Comparison of ENCODE assay signal across 34 cellular contexts in genomic region chr22:34410111-34410510, GRCh38.
DNase-seq lines count a peak whose midpoint lies in the region; ATAC-seq, FAIRE-seq and TF ChIP-seq lines count a peak whose summit lies in the region.
"Had no signal": no experiment of that assay in that cellular context is flagged by ENCODE, and none has a peak within 500 bp of the region (broad histone marks: within the 10 kb centered on the region; RNA-seq: fewer than 3 reads in every experiment).

No MANE protein-coding gene starts in this region.

- POLR2A ChIA-PET in H1 (lab: Charles Lee; ENCODE audit: partially characterized antibody), result no interaction called here

- H2AFZ ChIP-seq in MM.1S (ENCODE audit: low read length) (peak overlapping the region; percentile 32), H1 (ENCODE audit: low read length) (peak overlapping the region; percentile 69; the same call in 1 of the 2 replicates)

- H2BK15ac ChIP-seq in H1 (ENCODE audit: low read length), result no peak overlapping the region
- no peak overlapping the region for H2BK15ac ChIP-seq in mesendoderm (replicated peaks; ENCODE audit: low read depth)

- DNase-seq in MM.1S (peak; percentile 97), OCI-M1 (lab: John Stamatoyannopoulos, UW) (peak; percentile 33), H1 (ENCODE audit: low read depth in 1 of 2, low spot score in 2 of 2) (no peak), mesendoderm (peak; percentile 5), small intestine (no peak), spleen (no peak), vagina (ENCODE audit: extremely low spot score in 2 of 2) (no peak)
- DNase-seq: 8988T; ACHN; AML-193; BE2C; C1 segment of cervical spinal cord; Caco-2; Calu3; CD4-positive, alpha-beta memory T cell; CD4-positive, alpha-beta T cell; CD4-positive, CD25-positive, alpha-beta regulatory T cell; CD8-positive, alpha-beta memory T cell; CD8-positive, alpha-beta T cell; COR-L47; DMS 273 treated with DMSO at 0.1 percent for 48 hours; DMS153; DMS53; DMS79; DMS79 treated with DMSO at 0.1 percent for 48 hours; DND-41; EL had no signal

- H4K8ac ChIP-seq in H1 (ENCODE audit: extremely low read depth, insufficient read depth, low read length) (no peak overlapping the region), mesendoderm (ENCODE audit: low read depth, low read length) (no peak overlapping the region)

- no peak for ATAC-seq in GM19455 (IDR thresholded peaks at IDR 0.05; ENCODE audit: unreplicated experiment)
- ATAC-seq: A549; CD8-positive, alpha-beta T cell had no signal

- H2AK5ac ChIP-seq in H1 (ENCODE audit: low read depth, low read length) (no peak overlapping the region), mesendoderm (ENCODE audit: low read length) (no peak overlapping the region)

- no peak overlapping the region for H2BK12ac ChIP-seq in H1 (ENCODE audit: low read depth, low read length)

- H3K27ac ChIP-seq in MM.1S (ENCODE audit: low read length), result peak overlapping the region; percentile 68; the same call in 1 of the 2 replicates
- H3K27ac ChIP-seq in H1 (ENCODE audit: low read depth, low read length), result no peak overlapping the region
- H3K27ac ChIP-seq in mesendoderm (ENCODE audit: low read depth, low read length), result no peak overlapping the region
- H3K27ac ChIP-seq in small intestine (ENCODE audit: low read depth in 1 of 2, low read length in 1 of 2), result no peak overlapping the region
- H3K27ac ChIP-seq in spleen, result no peak overlapping the region
- no peak overlapping the region for H3K27ac ChIP-seq in vagina
- H3K27ac ChIP-seq: 22Rv1; A549; BLaER1; BLaER1 treated with 17β-estradiol and CSF1 and Interleukin-3, amounts not matched to agents 10 nM and 100 nM; C4-2B had no signal

- H3K23ac ChIP-seq in H1 (ENCODE audit: insufficient read length), result no peak overlapping the region
- H3K23ac ChIP-seq in mesendoderm (ENCODE audit: low read length), result no peak overlapping the region

- H3K79me2 ChIP-seq in MM.1S (ENCODE audit: low read length) (no peaks in the 10 kb centered on the region), H1 (ENCODE audit: control insufficient read depth in 1 of 2, insufficient read depth in 2 of 2, low read length in 2 of 2) (no peaks in the 10 kb centered on the region), mesendoderm (ENCODE audit: control insufficient read depth, insufficient read depth, low read length) (no peaks in the 10 kb centered on the region)

- H3F3A ChIP-seq in MM.1S (ENCODE audit: insufficient read depth, low read length), result peaks cover 14% of the 10 kb centered on the region

- H3K23me2 ChIP-seq in H1 (ENCODE audit: low read depth, low read length), result no peaks in the 10 kb centered on the region; the same call in 1 of the 2 replicates

- no peak overlapping the region for H3K9ac ChIP-seq in MM.1S (ENCODE audit: low read length)
- no peak overlapping the region for H3K9ac ChIP-seq in H1 (replicated peaks in 1 of 4; ENCODE audit: extremely low read depth in 1 of 4, low read depth in 3 of 4, low read length in 3 of 4)
- H3K9ac ChIP-seq in mesendoderm (ENCODE audit: low read length), result no peak overlapping the region
- H3K9ac ChIP-seq: BLaER1; BLaER1 treated with 17β-estradiol and CSF1 and Interleukin-3, amounts not matched to agents 10 nM and 100 nM had no signal

- TF ChIP-seq RAD21 in H1 (IDR thresholded peaks at IDR 0.05 in 1 of 2, conservative IDR thresholded peaks at IDR 0.05 in 1 of 2; ENCODE audit: low read depth in 2 of 2, low read length in 2 of 2), result no peak

- no peak overlapping the region for H4K91ac ChIP-seq in H1 (replicated peaks; ENCODE audit: insufficient read length, low read length)

- H3K4me3 ChIP-seq in MM.1S (ENCODE audit: low read length) (no peak overlapping the region), H1 (ENCODE audit: extremely low read depth in 1 of 4, insufficient read depth in 2 of 4, low read depth in 3 of 4, low read length in 4 of 4) (no peak overlapping the region), mesendoderm (ENCODE audit: low read length) (no peak overlapping the region), small intestine (ENCODE audit: low read depth in 1 of 2, low read length in 2 of 2) (no peak overlapping the region), spleen (no peak overlapping the region), vagina (no peak overlapping the region)
- H3K4me3 ChIP-seq: A549; BLaER1; BLaER1 treated with 17β-estradiol and CSF1 and Interleukin-3, amounts not matched to agents 10 nM and 100 nM had no signal

- no peaks in the 10 kb centered on the region for H3K79me1 ChIP-seq in H1 (ENCODE audit: low read depth, low read length)
- H3K79me1 ChIP-seq in mesendoderm (ENCODE audit: low read length), result no peaks in the 10 kb centered on the region

- H4K20me1 ChIP-seq in MM.1S (ENCODE audit: insufficient read depth, low read length) (no peaks in the 10 kb centered on the region), H1 (replicated peaks in 1 of 2; ENCODE audit: control insufficient read depth in 1 of 2, insufficient read depth in 2 of 2, low read length in 2 of 2) (no peaks in the 10 kb centered on the region)
- H4K20me1 ChIP-seq: BLaER1; BLaER1 treated with 17β-estradiol and CSF1 and Interleukin-3, amounts not matched to agents 10 nM and 100 nM had no signal

- no peaks in the 10 kb centered on the region for H3K9me3 ChIP-seq in MM.1S (replicated peaks; ENCODE audit: insufficient read depth, low read length)
- H3K9me3 ChIP-seq in H1 (ENCODE audit: insufficient read depth in 2 of 2, low read depth in 1 of 2, low read length in 1 of 2), result no peaks in the 10 kb centered on the region
- no peaks in the 10 kb centered on the region for H3K9me3 ChIP-seq in small intestine (ENCODE audit: control insufficient read depth, low read depth)
- no peaks in the 10 kb centered on the region for H3K9me3 ChIP-seq in spleen
- no peaks in the 10 kb centered on the region for H3K9me3 ChIP-seq in vagina
- H3K9me3 ChIP-seq: A549; BLaER1; BLaER1 treated with 17β-estradiol and CSF1 and Interleukin-3, amounts not matched to agents 10 nM and 100 nM; Caco-2 had no signal

- no peak overlapping the region for H3K18ac ChIP-seq in H1 (ENCODE audit: extremely low read depth, low read length)
- H3K18ac ChIP-seq in mesendoderm (ENCODE audit: low read length), result no peak overlapping the region

- 85% methylated on average over 4 of the region's 4 CpGs; no CpG with 5 or more reads in 1 of the 2 experiments for WGBS in H1 (ENCODE audit: extremely low coverage in 1 of 2, insufficient coverage in 1 of 2, insufficient read length in 1 of 2, insufficient replicate concordance in 2 of 2, low coverage in 1 of 2, low lambda C conversion rate in 2 of 2, missing lambda C conversion rate in 1 of 2), 2 experiments
- no CpG with 5 or more reads among the region's 4 CpGs for WGBS in mesendoderm (ENCODE audit: extremely low coverage, insufficient coverage, low lambda C conversion rate)
- 39 to 49% (median 40%) methylated on average over 4 of the region's 4 CpGs for WGBS in small intestine, 3 donors
- 56 to 67% (median 64%) methylated on average over 4 of the region's 4 CpGs for WGBS in spleen, 5 donors

- intact Hi-C loops in spleen (cut with DNase I; ENCODE audit: low total_unique reads) (no loop called here), vagina (cut with DNase I) (no loop called here)

- H2BK5ac ChIP-seq in H1 (ENCODE audit: low read depth, low read length), result no peak overlapping the region
- H2BK5ac ChIP-seq in mesendoderm (ENCODE audit: low read length), result no peak overlapping the region

- H3K27me3 ChIP-seq in MM.1S (replicated peaks; ENCODE audit: insufficient read depth, low read length), result no peaks in the 10 kb centered on the region
- no peaks in the 10 kb centered on the region for H3K27me3 ChIP-seq in H1 (replicated peaks in 1 of 4; ENCODE audit: control insufficient read depth in 3 of 4, extremely low read depth in 1 of 4, insufficient read depth in 3 of 4, low read length in 3 of 4)
- no peaks in the 10 kb centered on the region for H3K27me3 ChIP-seq in mesendoderm (ENCODE audit: insufficient read depth, low read length, poor library complexity)
- H3K27me3 ChIP-seq in small intestine (ENCODE audit: control insufficient read depth in 2 of 2, insufficient read depth in 2 of 2, low read length in 2 of 2), result no peaks in the 10 kb centered on the region
- peaks cover 0 to 6% (median 0%) of the 10 kb centered on the region in 7 donors for H3K27me3 ChIP-seq in spleen (replicated peaks in 1 of 7)
- H3K27me3 ChIP-seq in vagina, result no peaks in the 10 kb centered on the region
- H3K27me3 ChIP-seq: BE2C; BLaER1; BLaER1 treated with 17β-estradiol and CSF1 and Interleukin-3, amounts not matched to agents 10 nM and 100 nM had no signal

- H3K4me2 ChIP-seq in MM.1S (ENCODE audit: low read depth, low read length) (peak overlapping the region; percentile 61), H1 (ENCODE audit: insufficient read depth in 1 of 2, low read depth in 2 of 2, low read length in 2 of 2) (no peak overlapping the region), mesendoderm (ENCODE audit: low read length) (no peak overlapping the region)
- H3K4me2 ChIP-seq: A549; BLaER1; BLaER1 treated with 17β-estradiol and CSF1 and Interleukin-3, amounts not matched to agents 10 nM and 100 nM had no signal

- H3K4me1 ChIP-seq in MM.1S (ENCODE audit: low read length) (peaks cover 13% of the 10 kb centered on the region), H1 (replicated peaks in 1 of 4; ENCODE audit: control insufficient read depth in 3 of 4, insufficient read depth in 4 of 4, low read length in 3 of 4) (no peaks in the 10 kb centered on the region), mesendoderm (ENCODE audit: control insufficient read depth, low read depth, low read length) (no peaks in the 10 kb centered on the region), small intestine (ENCODE audit: control insufficient read depth in 2 of 2, insufficient read depth in 1 of 2, low read depth in 1 of 2, low read length in 1 of 2) (no peaks in the 10 kb centered on the region), spleen (no peaks in the 10 kb centered on the region), vagina (no peaks in the 10 kb centered on the region)
- H3K4me1 ChIP-seq: A549; BE2C; BLaER1; BLaER1 treated with 17β-estradiol and CSF1 and Interleukin-3, amounts not matched to agents 10 nM and 100 nM; Caco-2 had no signal

- no peak overlapping the region for H2BK120ac ChIP-seq in H1 (replicated peaks; ENCODE audit: low read depth, low read length)
- H2BK120ac ChIP-seq in mesendoderm (ENCODE audit: low read depth, low read length), result no peak overlapping the region

- TF ChIP-seq POLR2A in H1 (IDR thresholded peaks at IDR 0.05; ENCODE audit: control extremely low read depth in 1 of 2, low read depth in 2 of 2, low read length in 2 of 2) (no peak), spleen (IDR thresholded peaks at IDR 0.05) (no peak), vagina (IDR thresholded peaks at IDR 0.05) (no peak)

- no peaks in the 10 kb centered on the region for H3K9me2 ChIP-seq in MM.1S (replicated peaks; ENCODE audit: insufficient read depth, low read length)

- no peak overlapping the region for H2BK20ac ChIP-seq in H1 (ENCODE audit: low read length)

- CTCF ChIA-PET in H1 (lab: Charles Lee; ENCODE audit: partially characterized antibody), result interaction anchor here (0.8 to 2.1 kb wide), 4 partner anchors 443 to 740 kb away, joined by 3 to 5 read pairs (median 3); no protein-coding TSS in a partner anchor

- H3K4ac ChIP-seq in H1 (replicated peaks; ENCODE audit: insufficient read length, low read depth, low read length) (no peak overlapping the region), mesendoderm (ENCODE audit: low read depth, low read length) (no peak overlapping the region)

- no peak for TF ChIP-seq EP300 in H1 (IDR thresholded peaks at IDR 0.05; ENCODE audit: borderline replicate concordance in 1 of 2, low read depth in 2 of 2, low read length in 2 of 2)

- no peak overlapping the region for H3K56ac ChIP-seq in H1 (replicated peaks; ENCODE audit: insufficient read length, low read depth, low read length)
- no peak overlapping the region for H3K56ac ChIP-seq in mesendoderm (ENCODE audit: low read length)

- H3K36me3 ChIP-seq in MM.1S (replicated peaks; ENCODE audit: insufficient read depth, low read length) (no peaks in the 10 kb centered on the region), H1 (ENCODE audit: control insufficient read depth in 2 of 4, insufficient read depth in 4 of 4, low read length in 3 of 4) (no peaks in the 10 kb centered on the region), mesendoderm (ENCODE audit: control insufficient read depth, insufficient read depth, low read length) (no peaks in the 10 kb centered on the region), small intestine (ENCODE audit: control insufficient read depth in 2 of 2, insufficient read depth in 2 of 2, low read length in 2 of 2) (no peaks in the 10 kb centered on the region), spleen (no peaks in the 10 kb centered on the region), vagina (no peaks in the 10 kb centered on the region)
- H3K36me3 ChIP-seq: BE2C; BLaER1; BLaER1 treated with 17β-estradiol and CSF1 and Interleukin-3, amounts not matched to agents 10 nM and 100 nM had no signal

- FAIRE-seq in H1 (lab: Jason Lieb, UNC) (no peak), small intestine (lab: Jason Lieb, UNC) (no peak)
- FAIRE-seq: A549, D721Med had no signal

- no peak for TF ChIP-seq CTCF in MM.1S (IDR thresholded peaks at IDR 0.05; ENCODE audit: low read length)
- TF ChIP-seq CTCF in H1 (IDR thresholded peaks at IDR 0.05; ENCODE audit: control extremely low read depth in 1 of 3, insufficient read depth in 1 of 3, low read depth in 1 of 3, low read length in 3 of 3), result no peak
- no peak for TF ChIP-seq CTCF in spleen (IDR thresholded peaks at IDR 0.05 in 8 of 11, conservative IDR thresholded peaks at IDR 0.05 in 3 of 11)
- TF ChIP-seq CTCF in vagina (IDR thresholded peaks at IDR 0.05), result no peak

- H3K14ac ChIP-seq in H1 (ENCODE audit: insufficient read length), result no peak overlapping the region

- no peak overlapping the region for H4K5ac ChIP-seq in H1 (ENCODE audit: insufficient read length, low read depth, low read length)
- H4K5ac ChIP-seq in mesendoderm (ENCODE audit: low read length), result no peak overlapping the region

Comparison
In these comparisons a context has a peak if more than half of its experiments do, and no peak if none do; other contexts are left out.
1. DNase-seq: peak in MM.1S (single experiment), OCI-M1 (single experiment) and mesendoderm (single experiment); none in H1 (0 of 2), small intestine (single experiment), spleen (single experiment) and vagina (0 of 2).